ENCODE assay signal across 8 cellular contexts in the genomic region with DNA sequence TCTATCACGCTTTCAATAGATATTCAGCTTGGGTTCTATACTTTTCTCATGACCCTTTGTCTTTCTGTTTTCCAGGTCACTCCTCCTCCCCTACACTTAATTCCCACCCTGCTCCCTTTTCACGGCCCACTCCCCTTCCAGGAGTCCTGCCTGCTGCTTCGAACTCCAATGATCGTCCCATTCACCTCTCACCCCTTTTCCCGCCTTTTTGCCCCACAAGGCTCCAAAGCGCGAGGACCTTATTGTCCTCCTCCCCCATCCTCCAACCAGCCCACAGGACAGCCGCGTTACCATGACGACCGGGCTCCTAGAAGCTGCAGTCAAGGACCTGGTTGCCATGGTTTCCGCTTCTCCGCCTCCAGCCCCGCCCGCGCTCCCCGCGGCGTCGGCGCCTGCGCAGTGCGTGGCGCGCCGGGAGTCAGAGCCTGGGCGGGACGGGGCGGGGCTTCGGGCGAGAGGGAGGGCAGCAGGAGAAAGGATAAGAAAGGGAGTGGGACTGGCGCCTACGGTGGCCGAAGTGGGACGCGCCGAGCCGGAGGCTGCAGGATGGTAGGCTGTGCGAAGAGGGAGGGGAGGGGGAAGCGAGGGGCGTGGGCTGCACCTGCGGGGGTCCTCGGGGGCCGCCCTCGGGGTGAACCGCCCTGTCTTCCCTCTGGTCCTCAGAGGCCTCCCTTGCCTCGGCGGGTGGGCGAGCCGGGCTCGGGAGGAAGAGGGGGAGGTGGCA. TPM values are rescaled to one million over a fixed set of nuclear protein-coding genes. Genes with fewer than 3 reads are reported as not detected.
DNase-seq lines count a peak whose midpoint lies in the region; ATAC-seq, FAIRE-seq and TF ChIP-seq lines count a peak whose summit lies in the region.

Gene AP1S1, plus strand, starts transcription at position 508 of the 724 bp plus-strand sequence. Its CDS starts 39 bp downstream, at position 547.

- H3K9me3 ChIP-seq in KOPT-K1 (ENCODE audit: insufficient read depth, low read length, poor library complexity, severe bottlenecking) (no peaks in the 10 kb centered on the region), esophagus muscularis mucosa (no peaks in the 10 kb centered on the region), muscle layer of duodenum (ENCODE audit: control insufficient read depth in 1 of 2, low read length in 2 of 2) (no peaks in the 10 kb centered on the region)

- intact Hi-C loops in esophagus muscularis mucosa (cut with DNase I) = no loop called here

- H3K9me3 Mint-ChIP-seq in activated T-cell treated with anti-CD3 and anti-CD28 coated beads, Interleukin-2, amount 50 U/mL, for 72 hours = no peaks in the 10 kb centered on the region

- H3K27ac ChIP-seq in KOPT-K1 (ENCODE audit: low read depth, low read length, poor library complexity, severe bottlenecking) = peak within 1 kb of the TSS; percentile 57
- H3K27ac ChIP-seq in esophagus muscularis mucosa (replicated peaks in 1 of 4) = peak within 1 kb of the TSS in 2 of 4 donors; percentile 33 to 53
- H3K27ac ChIP-seq in muscle layer of duodenum (ENCODE audit: low read length) = no peak within 1 kb of the TSS

- TF ChIP-seq CTCF in esophagus muscularis mucosa (IDR thresholded peaks at IDR 0.05) = no peak

- peak within 1 kb of the TSS; percentile 39 for H3K27ac Mint-ChIP-seq in activated T-cell treated with anti-CD3 and anti-CD28 coated beads, Interleukin-2, amount 50 U/mL, for 72 hours

- H3K4me1 ChIP-seq in esophagus muscularis mucosa (peaks cover 8 to 25% (median 16%) of the 10 kb centered on the region in 4 donors), muscle layer of duodenum (ENCODE audit: control insufficient read depth in 1 of 2, insufficient read depth in 2 of 2, low read length in 2 of 2) (peaks cover 6 to 15% of the 10 kb centered on the region in 2 donors)

- H3K4me1 Mint-ChIP-seq in activated T-cell treated with anti-CD3 and anti-CD28 coated beads, Interleukin-2, amount 50 U/mL, for 72 hours (ENCODE audit: low read depth) = peaks cover 19% of the 10 kb centered on the region

- no peaks in the 10 kb centered on the region for H3K36me3 Mint-ChIP-seq in activated T-cell treated with anti-CD3 and anti-CD28 coated beads, Interleukin-2, amount 50 U/mL, for 72 hours (ENCODE audit: insufficient read depth in 2 of 2)

- no peak for FAIRE-seq in RCC 7860 (lab: Jason Lieb, UNC)

- no peaks in the 10 kb centered on the region for H3K36me3 ChIP-seq in KOPT-K1 (ENCODE audit: insufficient read depth, low read length)
- H3K36me3 ChIP-seq in esophagus muscularis mucosa = peaks cover 10 to 25% (median 21%) of the 10 kb centered on the region in 4 donors
- H3K36me3 ChIP-seq in muscle layer of duodenum (ENCODE audit: control insufficient read depth in 1 of 2, insufficient read depth in 2 of 2, low read length in 2 of 2) = peaks cover 1 to 13% of the 10 kb centered on the region in 2 donors

- no peak for TF ChIP-seq POLR2A in esophagus muscularis mucosa (IDR thresholded peaks at IDR 0.05; ENCODE audit: low read depth)

- peak within 1 kb of the TSS; percentile 72 to 79 for H3K4me3 Mint-ChIP-seq in activated T-cell treated with anti-CD3 and anti-CD28 coated beads, Interleukin-2, amount 50 U/mL, for 72 hours

- TF ChIP-seq EP300 in esophagus muscularis mucosa (IDR thresholded peaks at IDR 0.05) = no peak

- H3K27me3 Mint-ChIP-seq in activated T-cell treated with anti-CD3 and anti-CD28 coated beads, Interleukin-2, amount 50 U/mL, for 72 hours (ENCODE audit: low read depth) = peaks cover 8% of the 10 kb centered on the region

- H3K4me3 ChIP-seq in esophagus muscularis mucosa (peak within 1 kb of the TSS; percentile 66 to 91 (median 78)), muscle layer of duodenum (ENCODE audit: low read depth in 1 of 2, low read length in 2 of 2) (peak within 1 kb of the TSS; percentile 61 to 74)

- peak; percentile 74 for ATAC-seq in GM21723 (IDR thresholded peaks at IDR 0.05; ENCODE audit: unreplicated experiment)
- ATAC-seq in activated T-cell treated with anti-CD3 and anti-CD28 coated beads, Interleukin-2, amount 50 U/mL, for 72 hours (replicated peaks in 1 of 2) = peak; percentile 90 to 93

- H3K27me3 ChIP-seq in esophagus muscularis mucosa = peaks cover 0 to 20% (median 1%) of the 10 kb centered on the region in 4 donors
- H3K27me3 ChIP-seq in muscle layer of duodenum (ENCODE audit: low read depth, low read length) = no peaks in the 10 kb centered on the region

- 7% methylated on average over 23 of the region's 51 CpGs for WGBS in esophagus muscularis mucosa

- DNase-seq in DMS 273 (lab: John Stamatoyannopoulos, UW; ENCODE audit: unreplicated experiment) (peak; percentile 99), RCC 7860 (ENCODE audit: low spot score) (peak; percentile 95), esophagus muscularis mucosa (ENCODE audit: extremely low spot score) (peak; percentile 96)
- peak; percentile 89 to 90 for DNase-seq in activated T-cell treated with anti-CD3 and anti-CD28 coated beads, Interleukin-2, amount 50 U/mL, for 72 hours
- DNase-seq in stimulated activated CD8-positive, alpha-beta memory T cell treated with anti-CD3 and anti-CD28 coated beads, Interleukin-7, amount 100 ng/mL, for 24 hours (ENCODE audit: low read depth) = peak; percentile 84

RNA-seq across cellular contexts. Expression of gene AP1S1, which starts in this region (rescaled TPM):
- total RNA-seq in activated T-cell treated with anti-CD3 and anti-CD28 coated beads, Interleukin-2, amount 50 U/mL, for 72 hours = 10 to 100 TPM; 23.4 to 28.4 TPM
- total RNA-seq in esophagus muscularis mucosa = 10 to 100 TPM; 28.2 to 44.4 (median 35.5) TPM
